In genomic region chr16:86040496-86040895, GRCh38 we compare ENCODE assay signal across 26 cellular contexts.
"Had no signal": no experiment of that assay in that cellular context is flagged by ENCODE, and none has a peak within 500 bp of the region (broad histone marks: within the 10 kb centered on the region; RNA-seq: fewer than 3 reads in every experiment).

No MANE protein-coding gene starts in this region.

- H3K9me3 Mint-ChIP-seq: naive thymus-derived CD8-positive, alpha-beta T cell; nephron progenitor cell had no signal

- H3K9me3 ChIP-seq: esophagus muscularis mucosa, heart right ventricle, neutrophil, pancreas, right lobe of liver, stomach, thyroid gland had no signal

- DNase-seq: caudate nucleus; cerebellar nuclear complex; effector CD4-positive, alpha-beta T cell; foreskin keratinocyte; glutamatergic neuron; heart right ventricle; hippocampal formation; kidney glomerular epithelial cell; mammary epithelial cell; naive thymus-derived CD8-positive, alpha-beta T cell; nephron progenitor cell; pancreas; small intestine; stimulated activated CD4-positive, alpha-beta T cell treated with anti-CD3 and anti-CD28 coated beads, Interleukin-12 subunit alpha, Interleukin-12 subunit beta, amount 100 ng/mL, for 4 hours; stimulated activated CD4-positive, alpha-beta T cell treated with anti-CD3 and anti-CD28 coated beads, Interleukin-1b, Interleukin-23, amount 100 ng/mL, for 48 hours; stimulated activated CD4-positive, alpha-beta T cell treated with anti-CD3 and anti-CD28 coated beads, Interleukin-4, amount 100 ng/mL, for 1 hour; stimulated activated CD8-positive, alpha-beta memory T cell treated with anti-CD3 and anti-CD28 coated beads, Interleukin-4, amount 100 ng/mL, for 48 hours; stimulated activated naive CD4-positive, alpha-beta T cell treated with Interleukin-2 at 50 U/mL for 16 hours; stomach; thyroid gland; trophoblast cell had no signal

- ATAC-seq: foreskin keratinocyte; naive thymus-derived CD8-positive, alpha-beta T cell; pancreas; right lobe of liver had no signal

- H3K4me1 ChIP-seq: foreskin keratinocyte, heart right ventricle, pancreas, right lobe of liver had no signal

- H3K4me3 ChIP-seq: dorsolateral prefrontal cortex, esophagus muscularis mucosa, heart right ventricle, pancreas, right lobe of liver, stomach, thyroid gland had no signal

- H3K27ac ChIP-seq: dorsolateral prefrontal cortex, esophagus muscularis mucosa, foreskin keratinocyte, neutrophil, pancreas, right lobe of liver, stomach, thyroid gland had no signal

- H3K27me3 ChIP-seq: esophagus muscularis mucosa, foreskin keratinocyte, pancreas, right lobe of liver, thyroid gland had no signal

- H3K27ac Mint-ChIP-seq: nephron progenitor cell, progenitor cell of endocrine pancreas had no signal

- H3K36me3 Mint-ChIP-seq: naive thymus-derived CD8-positive, alpha-beta T cell had no signal

- H3K36me3 ChIP-seq: esophagus muscularis mucosa, heart right ventricle, neutrophil, pancreas, right lobe of liver, stomach, thyroid gland had no signal

- H3K4me3 Mint-ChIP-seq: nephron progenitor cell had no signal
